Comparison of ENCODE assay signal across 9 cellular contexts in the genomic region with DNA sequence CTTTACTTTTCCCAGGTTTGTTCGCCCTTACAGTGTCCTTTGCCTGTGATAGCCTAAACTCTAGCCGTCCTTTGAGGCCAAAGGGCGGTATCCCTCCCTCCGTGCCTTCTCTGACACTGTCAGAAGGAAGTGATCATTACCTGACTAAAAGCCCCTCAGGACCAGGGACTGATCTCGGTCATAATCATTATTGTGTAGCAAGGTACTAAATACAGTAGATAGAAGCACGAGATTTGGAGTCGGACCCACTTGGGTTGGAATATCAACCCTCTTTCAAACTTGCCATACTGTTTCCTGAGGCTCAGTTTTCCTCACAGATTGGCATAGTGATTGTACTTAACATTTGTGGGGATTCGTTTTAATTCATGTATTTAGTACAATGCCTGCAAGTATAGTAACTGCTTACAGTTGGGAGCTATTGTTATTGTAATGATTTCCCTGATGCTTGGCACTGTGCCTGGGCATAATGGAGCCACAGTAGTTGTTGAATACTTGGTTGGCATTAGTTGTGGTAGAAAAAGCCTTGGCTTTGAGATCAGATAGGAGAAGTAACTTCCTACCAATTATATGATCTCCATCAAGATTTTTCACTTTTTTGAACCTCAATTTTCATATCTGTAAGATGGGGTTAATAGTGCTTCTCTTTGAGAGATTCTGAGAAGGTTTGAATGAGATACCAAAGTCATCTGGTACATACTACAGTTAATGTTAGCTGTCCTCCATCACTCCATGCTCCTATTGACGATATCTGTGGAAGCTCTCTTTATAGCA. TPM values are rescaled to one million over a fixed set of nuclear protein-coding genes. Genes with fewer than 3 reads are reported as not detected.
A peak's percentile ranks its signal among the peaks of the same experiment; 100 is the strongest.
DNase-seq lines count a peak whose midpoint lies in the region; ATAC-seq, FAIRE-seq and TF ChIP-seq lines count a peak whose summit lies in the region.
"Had no signal": no experiment of that assay in that cellular context is flagged by ENCODE, and none has a peak within 500 bp of the region (broad histone marks: within the 10 kb centered on the region; RNA-seq: fewer than 3 reads in every experiment).

No MANE protein-coding gene starts in this region.

- intact Hi-C loops in body of pancreas (cut with DNase I), result no loop called here

- H3K4me3 ChIP-seq in BE2C (ENCODE audit: low read depth, low read length) (peak overlapping the region; percentile 87), body of pancreas (peak overlapping the region; percentile 35 to 49), mononuclear cell (ENCODE audit: low read length) (peak overlapping the region; percentile 88)

- DNase-seq in BE2C (no peak), body of pancreas (peak in 2 of 4 donors; percentile 29 to 40), NCI-H2171 (lab: John Stamatoyannopoulos, UW) (no peak), D721Med (ENCODE audit: insufficient read length, low spot score) (no peak)

- TF ChIP-seq CTCF in BE2C (IDR thresholded peaks at IDR 0.05; ENCODE audit: low read depth, low read length) (no peak), body of pancreas (IDR thresholded peaks at IDR 0.05) (no peak), D721Med (IDR thresholded peaks at IDR 0.05; ENCODE audit: insufficient read depth, missing control alignments) (no peak)

- H3K27ac ChIP-seq in body of pancreas, result peak overlapping the region; percentile 84 to 94 (median 88)

- H3K4me1 ChIP-seq in BE2C (peaks cover 2% of the 10 kb centered on the region; the same call in 1 of the 2 replicates), body of pancreas (peaks cover 19% of the 10 kb centered on the region), mononuclear cell (ENCODE audit: insufficient read depth, low read length) (peaks cover 21% of the 10 kb centered on the region)

- no peaks in the 10 kb centered on the region for H3K36me3 ChIP-seq in BE2C
- peaks cover 0 to 2% of the 10 kb centered on the region in 2 donors for H3K36me3 ChIP-seq in body of pancreas (replicated peaks in 1 of 2; ENCODE audit: insufficient read depth in 1 of 2, low read depth in 2 of 2)

- FAIRE-seq in D721Med (lab: Jason Lieb, UNC), result no peak

- no peaks in the 10 kb centered on the region for H3K9me3 ChIP-seq in BE2C
- H3K9me3 ChIP-seq in body of pancreas, result no peaks in the 10 kb centered on the region
- no peaks in the 10 kb centered on the region for H3K9me3 ChIP-seq in mononuclear cell (ENCODE audit: low read depth, low read length)

- ATAC-seq in HG02884 (IDR thresholded peaks at IDR 0.05; ENCODE audit: unreplicated experiment) (peak; percentile 26), body of pancreas (no peak), GM21786 (IDR thresholded peaks at IDR 0.05; ENCODE audit: unreplicated experiment) (no peak)
- ATAC-seq in activated CD4-positive, CD25-positive, alpha-beta regulatory T cell treated with anti-CD3 and anti-CD28 coated beads, Interleukin-2, amount 50 U/mL, for 24 hours, result no peak

- TF ChIP-seq POLR2A in body of pancreas (IDR thresholded peaks at IDR 0.05), result no peak

- WGBS in body of pancreas, 2 donors, result 16 to 19% methylated on average over 9 of the region's 9 CpGs

- H3K27me3 ChIP-seq in BE2C (no peaks in the 10 kb centered on the region), body of pancreas (no peaks in the 10 kb centered on the region), mononuclear cell (ENCODE audit: insufficient read depth, low read length) (no peaks in the 10 kb centered on the region)

RNA-seq across cellular contexts. Expression of gene STK11IP, which starts 0.8 kb away (rescaled TPM):
- 72.5 TPM for polyA plus RNA-seq in BE2C (2012; ENCODE audit: insufficient read depth, insufficient read length, low read depth)
- total RNA-seq in body of pancreas (10 to 100 TPM in 1 of 2 donors, 1 to 10 TPM in 1; 9.6 to 18.1 TPM), mononuclear cell (10.3 TPM)

RNA-seq across cellular contexts. Expression of gene INHA, which starts 26.4 kb away (rescaled TPM):
- polyA plus RNA-seq in BE2C (2012; ENCODE audit: insufficient read depth, insufficient read length, low read depth), result 7.7 TPM
- total RNA-seq in body of pancreas, result 1 to 10 TPM in 1 of 2 donors, under 1 TPM in 1; 0.66 to 1.6 TPM
- not detected for total RNA-seq in mononuclear cell
- total RNA-seq: HT1080 had no signal

RNA-seq across cellular contexts. Expression of gene OBSL1, which starts 27.2 kb away (rescaled TPM):
- 340 TPM for polyA plus RNA-seq in BE2C (2012; ENCODE audit: insufficient read depth, insufficient read length, low read depth)
- total RNA-seq in body of pancreas (100 to 1,000 TPM; 119 to 185 TPM), mononuclear cell (0.52 TPM)

RNA-seq across cellular contexts. Expression of gene SLC4A3, which starts 28.9 kb away (rescaled TPM):
- polyA plus RNA-seq in BE2C (2012; ENCODE audit: insufficient read depth, insufficient read length, low read depth), result 28.9 TPM
- 10 to 100 TPM in 1 of 2 donors, 1 to 10 TPM in 1; 2.6 to 10.9 TPM for total RNA-seq in body of pancreas
- total RNA-seq in mononuclear cell, result 0.10 TPM

RNA-seq across cellular contexts. Expression of gene TMEM198, which starts 54.7 kb away (rescaled TPM):
- 110 TPM for polyA plus RNA-seq in BE2C (2012; ENCODE audit: insufficient read depth, insufficient read length, low read depth)
- 1 to 10 TPM; 3.3 to 5.7 TPM for total RNA-seq in body of pancreas
- not detected for total RNA-seq in mononuclear cell

Comparison
In these comparisons a context has a peak if more than half of its experiments do, and no peak if none do; other contexts are left out.
1. RNA of gene OBSL1, which starts 27.2 kb away (total RNA-seq): 119 to 185 TPM in body of pancreas; 0.52 TPM in mononuclear cell (single experiment); every median in the first group is over 10 times any median in the second.
2. Peak in every context shown above with its lines, with median percentiles within 50 percentile points of each other: H3K4me3 ChIP-seq.